In the genomic region with DNA sequence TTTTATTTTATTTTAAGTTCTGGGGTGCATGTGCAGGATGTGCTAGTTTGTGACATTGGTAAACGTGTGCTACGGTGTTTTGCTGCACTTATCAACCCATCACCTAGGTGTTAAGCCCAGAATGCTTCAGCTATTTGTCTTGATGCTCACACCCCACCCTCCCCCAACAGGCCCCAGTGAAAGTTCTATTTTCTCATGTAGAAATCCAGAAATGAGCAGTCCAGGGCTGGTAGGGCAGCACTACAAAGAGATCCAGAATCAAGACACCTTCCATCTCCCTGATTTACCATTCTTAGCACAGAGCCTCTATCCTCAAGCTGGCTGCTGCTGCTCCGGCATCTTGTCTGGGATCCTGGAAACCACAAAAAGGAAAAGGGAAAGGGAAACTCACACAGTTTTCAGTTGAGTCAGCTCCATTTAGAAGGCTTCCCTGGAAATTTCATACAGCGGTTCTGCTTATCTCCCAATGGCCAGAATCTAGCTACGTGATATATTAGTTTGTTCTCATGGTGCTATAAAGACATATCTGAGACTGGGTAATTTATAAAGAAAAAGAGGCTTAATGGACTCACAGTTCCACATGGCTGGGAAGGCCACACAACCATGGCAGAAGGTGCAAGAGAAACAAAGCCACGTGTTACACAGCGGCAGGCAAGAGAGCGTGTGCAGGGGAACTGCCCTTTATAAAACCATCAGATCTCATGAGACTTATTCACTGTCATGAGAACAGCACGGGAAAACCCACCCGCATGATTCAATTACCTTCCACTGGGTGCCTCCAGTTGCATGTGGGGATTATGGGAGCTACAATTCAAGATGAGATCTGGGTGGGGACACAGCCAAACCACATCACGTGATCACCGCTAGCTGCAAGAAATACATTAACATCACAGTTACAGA, we compare ENCODE assay signal across 15 cellular contexts.
DNase-seq lines count a peak whose midpoint lies in the region; ATAC-seq, FAIRE-seq and TF ChIP-seq lines count a peak whose summit lies in the region.
"Had no signal": no experiment of that assay in that cellular context is flagged by ENCODE, and none has a peak within 500 bp of the region (broad histone marks: within the 10 kb centered on the region; RNA-seq: fewer than 3 reads in every experiment).

No MANE protein-coding gene starts in this region.

- peak; percentile 44 for TF ChIP-seq RAD21 in GM12878 (IDR thresholded peaks at IDR 0.05; ENCODE audit: insufficient read depth, low read depth, low read length)

- POLR2A ChIA-PET in GM12878 (lab: Charles Lee), result interaction anchor here (0.7 to 2.6 kb wide), 10 partner anchors 9 to 92 kb away, joined by 3 to 15 read pairs (median 3); no protein-coding TSS in a partner anchor

- RAD21 ChIA-PET in GM12878 (lab: Charles Lee; ENCODE audit: unreplicated experiment), result interaction anchor here (0.7 to 3.6 kb wide), 25 partner anchors 9 to 1049 kb away, joined by 3 to 62 read pairs (median 5); partner anchors contain the start of gene SMARCA2

- in situ Hi-C loops in GM12878 (cut with MboI), result no loop called here

- TF ChIP-seq CTCF in GM12878 (IDR thresholded peaks at IDR 0.05 in 2 of 3, conservative IDR thresholded peaks at IDR 0.05 in 1 of 3; ENCODE audit: control insufficient read depth in 2 of 3, extremely low read depth in 1 of 3, insufficient read depth in 1 of 3, low read depth in 3 of 3, low read length in 3 of 3), result 0 out of 6 replicates have a peak, but pooled peaks of 1 of the 3 experiments have one; percentile 6

- FAIRE-seq in GM12878 (lab: Jason Lieb, UNC), result peak; percentile 91

- CTCF ChIA-PET in GM12878 (lab: Yijun Ruan, JAX), result interaction anchor here (0.8 to 2.2 kb wide), 12 partner anchors 10 to 202 kb away, joined by 3 to 17 read pairs (median 4); no protein-coding TSS in a partner anchor

- H3K4me2 ChIP-seq in GM12878 (ENCODE audit: control insufficient read depth, insufficient read depth), result peak overlapping the region; percentile 58
- H3K4me2 ChIP-seq: smooth muscle cell had no signal

- H3K4me1 ChIP-seq in GM12878 (ENCODE audit: control insufficient read depth, insufficient read depth, low read length), result peaks cover 24% of the 10 kb centered on the region

- H4K20me1 ChIP-seq in GM12878 (ENCODE audit: control insufficient read depth, insufficient read depth), result no peaks in the 10 kb centered on the region

- no peaks in the 10 kb centered on the region for H3K27me3 Mint-ChIP-seq in effector memory CD8-positive, alpha-beta T cell
- H3K27me3 Mint-ChIP-seq: activated naive CD8-positive, alpha-beta T cell had no signal

- H2AFZ ChIP-seq in GM12878 (ENCODE audit: control insufficient read depth, low read depth, low read length), result peak overlapping the region; percentile 20

- H3K27ac ChIP-seq in GM12878 (ENCODE audit: control insufficient read depth, insufficient read depth), result peak overlapping the region; percentile 88

- no peak for TF ChIP-seq POLR2A in GM12878 (IDR thresholded peaks at IDR 0.05; ENCODE audit: low read depth, low read length)

- H3K79me2 ChIP-seq in GM12878 (ENCODE audit: control insufficient read depth, insufficient read depth, low read length), result peaks cover 9% of the 10 kb centered on the region

- peaks cover 4 to 12% of the 10 kb centered on the region in 2 donors for H3K4me1 Mint-ChIP-seq in effector memory CD8-positive, alpha-beta T cell (ENCODE audit: low read depth in 2 of 2)

- H3K9ac ChIP-seq in GM12878 (ENCODE audit: control insufficient read depth, insufficient read depth, low read length), result peak overlapping the region; percentile 59

- intact Hi-C loops in GM12878 (cut with micrococcal nuclease; ENCODE audit: unreplicated experiment), result loop anchor here (1.0 to 10.0 kb wide), 5 partner anchors 8 to 395 kb away; no protein-coding TSS in a partner anchor

- peak overlapping the region; percentile 58 for H3K4me3 ChIP-seq in GM12878
- H3K4me3 ChIP-seq: smooth muscle cell had no signal

- no peaks in the 10 kb centered on the region for H3K36me3 Mint-ChIP-seq in effector memory CD8-positive, alpha-beta T cell (ENCODE audit: insufficient read depth)
- H3K36me3 Mint-ChIP-seq: activated naive CD8-positive, alpha-beta T cell had no signal

- no peaks in the 10 kb centered on the region for H3K9me3 Mint-ChIP-seq in effector memory CD8-positive, alpha-beta T cell

- SMC1A ChIA-PET in GM12878 (lab: Charles Lee; ENCODE audit: uncharacterized antibody, unreplicated experiment), result interaction anchor here (0.6 to 4.9 kb wide), 32 partner anchors 9 to 1032 kb away, joined by 3 to 58 read pairs (median 4); no protein-coding TSS in a partner anchor

- DNase-seq in GM12878 (ENCODE audit: low read depth, low spot score), result peak; percentile 84
- DNase-seq in cerebellar cortex (ENCODE audit: low spot score), result no peak
- DNase-seq in stimulated activated CD8-positive, alpha-beta memory T cell treated with anti-CD3 and anti-CD28 coated beads, Interleukin-4, amount 100 ng/mL, for 48 hours, result no peak
- DNase-seq in effector memory CD8-positive, alpha-beta T cell, result no peak
- DNase-seq in NCI-H345 (lab: John Stamatoyannopoulos, UW), result no peak
- DNase-seq: Calu3, foreskin fibroblast, kidney glomerular epithelial cell, MV-4-11, NCI-H69 had no signal

- H3K4me3 Mint-ChIP-seq in effector memory CD8-positive, alpha-beta T cell, result peak overlapping the region in 1 of 2 donors; percentile 30
- H3K4me3 Mint-ChIP-seq: activated naive CD8-positive, alpha-beta T cell had no signal

- peak; percentile 39 to 73; a peak in 1 of 4 replicates for TF ChIP-seq EP300 in GM12878 (IDR thresholded peaks at IDR 0.05; ENCODE audit: borderline replicate concordance in 1 of 2, control insufficient read depth in 1 of 2, low read depth in 2 of 2, low read length in 2 of 2)

- H3K36me3 ChIP-seq in GM12878 (ENCODE audit: control insufficient read depth in 2 of 2, insufficient read depth in 2 of 2, low read length in 1 of 2), result peaks cover 0 to 4% of the 10 kb centered on the region in 2 experiments; a peak in 1 of 4 replicates

- 2% methylated on average over 12 of the region's 12 CpGs for WGBS in GM12878 (ENCODE audit: insufficient coverage, insufficient replicate concordance, low lambda C conversion rate, missing lambda C conversion rate)

- ATAC-seq in GM18868 (IDR thresholded peaks at IDR 0.05; ENCODE audit: unreplicated experiment) (peak; percentile 76), GM21390 (IDR thresholded peaks at IDR 0.05; ENCODE audit: unreplicated experiment) (peak; percentile 76), HG03066 (IDR thresholded peaks at IDR 0.05; ENCODE audit: low read depth, unreplicated experiment) (peak; percentile 61), GM12878 (peak; percentile 87)
- no peak for ATAC-seq in effector memory CD8-positive, alpha-beta T cell (replicated peaks)

- no peaks in the 10 kb centered on the region; the same call in 1 of the 3 replicates for H3K9me3 ChIP-seq in GM12878 (replicated peaks; ENCODE audit: control insufficient read depth, insufficient read depth, low read length)

- peak overlapping the region in 1 of 2 donors; percentile 11 for H3K27ac Mint-ChIP-seq in effector memory CD8-positive, alpha-beta T cell
- H3K27ac Mint-ChIP-seq: activated naive CD8-positive, alpha-beta T cell had no signal

- BruUV-seq in GM12878 (replicated peaks; lab: Mats Ljungman, UMichigan), result TSS peak; percentile 87

- H3K27me3 ChIP-seq in GM12878 (replicated peaks in 1 of 2; ENCODE audit: control insufficient read depth in 2 of 2, insufficient read depth in 2 of 2, low read length in 1 of 2), result no peaks in the 10 kb centered on the region

TF ChIP-seq in GM12878, 131 proteins besides CTCF, POLR2A, EP300 and RAD21 (continues in another document):
- TF ChIP-seq, protein P1, sequence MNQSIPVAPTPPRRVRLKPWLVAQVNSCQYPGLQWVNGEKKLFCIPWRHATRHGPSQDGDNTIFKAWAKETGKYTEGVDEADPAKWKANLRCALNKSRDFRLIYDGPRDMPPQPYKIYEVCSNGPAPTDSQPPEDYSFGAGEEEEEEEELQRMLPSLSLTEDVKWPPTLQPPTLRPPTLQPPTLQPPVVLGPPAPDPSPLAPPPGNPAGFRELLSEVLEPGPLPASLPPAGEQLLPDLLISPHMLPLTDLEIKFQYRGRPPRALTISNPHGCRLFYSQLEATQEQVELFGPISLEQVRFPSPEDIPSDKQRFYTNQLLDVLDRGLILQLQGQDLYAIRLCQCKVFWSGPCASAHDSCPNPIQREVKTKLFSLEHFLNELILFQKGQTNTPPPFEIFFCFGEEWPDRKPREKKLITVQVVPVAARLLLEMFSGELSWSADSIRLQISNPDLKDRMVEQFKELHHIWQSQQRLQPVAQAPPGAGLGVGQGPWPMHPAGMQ (IDR thresholded peaks at IDR 0.05; ENCODE audit: borderline replicate concordance), result no peak
- TF ChIP-seq ESRRA (IDR thresholded peaks at IDR 0.05; ENCODE audit: low read length) (no peak), USF2 (IDR thresholded peaks at IDR 0.05; ENCODE audit: borderline replicate concordance, low read depth, low read length) (peak; percentile 75)
